ENCODE assay signal across 11 cellular contexts in genomic region chr16:89009343-89010209, GRCh38. TPM values are rescaled to one million over a fixed set of nuclear protein-coding genes. Genes with fewer than 3 reads are reported as not detected.
DNase-seq lines count a peak whose midpoint lies in the region; ATAC-seq lines count a peak whose summit lies in the region.
"Had no signal": no experiment of that assay in that cellular context is flagged by ENCODE, and none has a peak within 500 bp of the region (broad histone marks: within the 10 kb centered on the region; RNA-seq: fewer than 3 reads in every experiment).

No MANE protein-coding gene starts in this region.

- H3K27ac ChIP-seq in aorta (ENCODE audit: low read depth in 1 of 2, low read length in 2 of 2) = no peak overlapping the region
- H3K27ac ChIP-seq: heart right ventricle, prostate gland had no signal

- H3K27ac Mint-ChIP-seq in activated CD8-positive, alpha-beta T cell treated with anti-CD3 and anti-CD28 coated beads, Interleukin-2, amount 10 ng/mL, durations not matched to agents 7 days and 5 days = no peak overlapping the region
- H3K27ac Mint-ChIP-seq: T-helper 2 cell treated with Interferon-gamma antibody and Interleukin-4, amounts not matched to agents 5 μg/mL and 100 μg/mL, for 36 hours had no signal

- no peaks in the 10 kb centered on the region for H3K9me3 Mint-ChIP-seq in activated CD8-positive, alpha-beta T cell treated with anti-CD3 and anti-CD28 coated beads, Interleukin-2, amount 10 ng/mL, durations not matched to agents 7 days and 5 days (ENCODE audit: insufficient read depth)
- H3K9me3 Mint-ChIP-seq: T-helper 2 cell treated with Interferon-gamma antibody and Interleukin-4, amounts not matched to agents 5 μg/mL and 100 μg/mL, for 36 hours had no signal

- CTCF ChIA-PET in activated CD8-positive, alpha-beta T cell treated with anti-CD3 and anti-CD28 coated beads, Interleukin-2, amount 10 ng/mL, durations not matched to agents 7 days and 5 days (lab: Charles Lee) = no interaction called here

- H3K36me3 Mint-ChIP-seq in activated CD8-positive, alpha-beta T cell treated with anti-CD3 and anti-CD28 coated beads, Interleukin-2, amount 10 ng/mL, durations not matched to agents 7 days and 5 days (ENCODE audit: low read depth) = no peaks in the 10 kb centered on the region

- H3K4me3 ChIP-seq in aorta (ENCODE audit: low read length in 2 of 2) = no peak overlapping the region
- H3K4me3 ChIP-seq: heart right ventricle, prostate gland had no signal

- H3K9me3 ChIP-seq in aorta (ENCODE audit: control insufficient read depth, low read length) = no peaks in the 10 kb centered on the region
- H3K9me3 ChIP-seq: heart right ventricle, prostate gland had no signal

- no peaks in the 10 kb centered on the region for H3K4me1 ChIP-seq in aorta (ENCODE audit: control insufficient read depth in 1 of 2, insufficient read depth in 2 of 2, low read length in 2 of 2)
- H3K4me1 ChIP-seq: prostate gland had no signal

- intact Hi-C loops in left colon (cut with DNase I, micrococcal nuclease) (no loop called here), aorta (cut with DNase I) (no loop called here)

- WGBS in aorta, 2 donors = 49 to 53% methylated on average over 17 of the region's 17 CpGs

- H3K36me3 ChIP-seq in aorta (ENCODE audit: control insufficient read depth in 1 of 2, insufficient read depth in 2 of 2, low read length in 1 of 2) = no peaks in the 10 kb centered on the region
- H3K36me3 ChIP-seq: heart right ventricle, prostate gland had no signal

- no peak for ATAC-seq in activated CD8-positive, alpha-beta T cell treated with anti-CD3 and anti-CD28 coated beads, Interleukin-2, amount 10 ng/mL, durations not matched to agents 7 days and 5 days
- ATAC-seq in left colon (peak; percentile 55), aorta (ENCODE audit: low FRiP score) (no peak), GM19397 (IDR thresholded peaks at IDR 0.05; ENCODE audit: unreplicated experiment) (no peak), HG03025 (IDR thresholded peaks at IDR 0.05; ENCODE audit: low FRiP score, unreplicated experiment) (no peak)

- POLR2A ChIA-PET in activated CD8-positive, alpha-beta T cell treated with anti-CD3 and anti-CD28 coated beads, Interleukin-2, amount 10 ng/mL, durations not matched to agents 7 days and 5 days (lab: Charles Lee) = no interaction called here

- peaks cover 0 to 1% of the 10 kb centered on the region in 2 donors for H3K27me3 ChIP-seq in aorta (ENCODE audit: control insufficient read depth in 1 of 2, insufficient read depth in 2 of 2, low read length in 1 of 2)

- DNase-seq in stimulated activated naive CD4-positive, alpha-beta T cell (lab: John Stamatoyannopoulos, UW) = peak in 5 of 6 experiments; percentile 7 to 51 (median 20)
- no peak for DNase-seq in stimulated activated naive CD4-positive, alpha-beta T cell treated with Interleukin-2 at 50 U/mL for 16 hours (lab: John Stamatoyannopoulos, UW)
- DNase-seq in activated CD8-positive, alpha-beta T cell treated with anti-CD3 and anti-CD28 coated beads, Interleukin-2, amount 10 ng/mL, durations not matched to agents 7 days and 5 days = peak; percentile 64
- peak in 1 of 2 donors; percentile 55 for DNase-seq in left colon
- DNase-seq in aorta = peak; percentile 44 to 65
- no peak for DNase-seq in dedifferentiated amniotic fluid mesenchymal stem cell (ENCODE audit: extremely low spot score)
- DNase-seq: heart right ventricle had no signal

- peaks cover 8% of the 10 kb centered on the region for H3K27me3 Mint-ChIP-seq in activated CD8-positive, alpha-beta T cell treated with anti-CD3 and anti-CD28 coated beads, Interleukin-2, amount 10 ng/mL, durations not matched to agents 7 days and 5 days (ENCODE audit: low read depth)

- H3K4me3 Mint-ChIP-seq in activated CD8-positive, alpha-beta T cell treated with anti-CD3 and anti-CD28 coated beads, Interleukin-2, amount 10 ng/mL, durations not matched to agents 7 days and 5 days = no peak overlapping the region
- H3K4me3 Mint-ChIP-seq: T-helper 2 cell treated with Interferon-gamma antibody and Interleukin-4, amounts not matched to agents 5 μg/mL and 100 μg/mL, for 36 hours had no signal

- H3K4me1 Mint-ChIP-seq in activated CD8-positive, alpha-beta T cell treated with anti-CD3 and anti-CD28 coated beads, Interleukin-2, amount 10 ng/mL, durations not matched to agents 7 days and 5 days (ENCODE audit: low read depth) = no peaks in the 10 kb centered on the region

RNA-seq across cellular contexts. Expression of gene CBFA2T3, which starts 32.6 kb away (rescaled TPM):
- not detected for total RNA-seq in activated CD8-positive, alpha-beta T cell treated with anti-CD3 and anti-CD28 coated beads, Interleukin-2, amount 10 ng/mL, durations not matched to agents 7 days and 5 days
- total RNA-seq in left colon (10 to 100 TPM; 10.5 to 15.7 TPM), aorta (1 to 10 TPM; 4.4 to 9.4 TPM)
- 1 to 10 TPM in 1 of 2 donors, under 1 TPM in 1; 0.18 to 1.0 TPM for polyA plus RNA-seq in aorta

Comparison
In these comparisons a context has a peak if more than half of its experiments do, and no peak if none do; other contexts are left out.
1. DNase-seq: peak in stimulated activated naive CD4-positive, alpha-beta T cell (5 of 6), activated CD8-positive, alpha-beta T cell treated with anti-CD3 and anti-CD28 coated beads, Interleukin-2, amount 10 ng/mL, durations not matched to agents 7 days and 5 days (single experiment) and aorta (2 of 2); none in stimulated activated naive CD4-positive, alpha-beta T cell treated with Interleukin-2 at 50 U/mL for 16 hours (single experiment) and dedifferentiated amniotic fluid mesenchymal stem cell (single experiment).
2. RNA of gene CBFA2T3, which starts 32.6 kb away (total RNA-seq): 10.5 to 15.7 TPM in left colon and 4.4 to 9.4 TPM in aorta; not detected in activated CD8-positive, alpha-beta T cell treated with anti-CD3 and anti-CD28 coated beads, Interleukin-2, amount 10 ng/mL, durations not matched to agents 7 days and 5 days; every median in the first group is over 4 times any median in the second.